In genomic region chr17:76816590-76817135, GRCh38 we compare ENCODE assay signal across 8 cellular contexts. TPM values are rescaled to one million over a fixed set of nuclear protein-coding genes. Genes with fewer than 3 reads are reported as not detected.
DNase-seq lines count a peak whose midpoint lies in the region; TF ChIP-seq lines count a peak whose summit lies in the region.

No MANE protein-coding gene starts in this region.

- TF ChIP-seq POLR2A in lower leg skin (IDR thresholded peaks at IDR 0.05) = no peak

- H3K9me2 ChIP-seq in SU-DHL-6 (replicated peaks; ENCODE audit: insufficient read depth, low read length) = no peaks in the 10 kb centered on the region

- H3K9me3 ChIP-seq in SU-DHL-6 (ENCODE audit: insufficient read depth, low read length) = no peaks in the 10 kb centered on the region

- DNase-seq in ELR (ENCODE audit: low read depth) = peak; percentile 74
- peak; percentile 63 for DNase-seq in MV-4-11 (lab: John Stamatoyannopoulos, UW)
- peak; percentile 30 for DNase-seq in activated naive CD8-positive, alpha-beta T cell treated with anti-CD3 and anti-CD28 coated beads, Interleukin-2, amount 50 U/mL, for 16 hours (ENCODE audit: low read depth, low spot score)
- DNase-seq in iPS DF 4.7 (ENCODE audit: extremely low read depth, low spot score) = peak; percentile 49
- peak; percentile 31 to 40 for DNase-seq in stimulated activated CD4-positive, alpha-beta T cell treated with anti-CD3 and anti-CD28 coated beads, Interleukin-2, amount 100 ng/mL, for 48 hours
- DNase-seq in lower leg skin (ENCODE audit: low spot score in 2 of 2) = no peak
- DNase-seq in mesenteric fat pad (ENCODE audit: low spot score) = no peak

- no peak overlapping the region for H3K27ac ChIP-seq in SU-DHL-6 (ENCODE audit: low read depth, low read length)

- intact Hi-C loops in lower leg skin (cut with DNase I; ENCODE audit: low total_unique reads) = no loop called here

- H2AFZ ChIP-seq in SU-DHL-6 (ENCODE audit: low read depth, low read length, severe bottlenecking) = no peak overlapping the region

- WGBS in lower leg skin, 2 donors = 13 to 17% methylated on average over 8 of the region's 8 CpGs

- no peak overlapping the region for H3K4me2 ChIP-seq in SU-DHL-6 (ENCODE audit: low read depth, low read length, poor library complexity, severe bottlenecking)

- no peak overlapping the region for H3K4me3 ChIP-seq in SU-DHL-6 (ENCODE audit: insufficient read depth, low read length, poor library complexity, severe bottlenecking)
- no peak overlapping the region for H3K4me3 ChIP-seq in lower leg skin (ENCODE audit: low read depth, poor library complexity, severe bottlenecking)

- no peaks in the 10 kb centered on the region for H3K27me3 ChIP-seq in SU-DHL-6 (ENCODE audit: low read length)

- no peaks in the 10 kb centered on the region for H3F3A ChIP-seq in SU-DHL-6 (ENCODE audit: insufficient read depth)

- TF ChIP-seq CTCF in SU-DHL-6 (IDR thresholded peaks at IDR 0.05; ENCODE audit: insufficient read depth, low read length, poor library complexity, severe bottlenecking) = peak; percentile 79
- no peak for TF ChIP-seq CTCF in lower leg skin (IDR thresholded peaks at IDR 0.05)

- no peaks in the 10 kb centered on the region for H3K79me2 ChIP-seq in SU-DHL-6 (ENCODE audit: insufficient read depth, low read length)

- no peaks in the 10 kb centered on the region for H4K20me1 ChIP-seq in SU-DHL-6 (ENCODE audit: low read depth, low read length)

- H3K36me3 ChIP-seq in SU-DHL-6 (ENCODE audit: low read length) = no peaks in the 10 kb centered on the region

- H3K9ac ChIP-seq in SU-DHL-6 (ENCODE audit: low read length) = no peak overlapping the region

RNA-seq across cellular contexts. Expression of gene MGAT5B, which starts 51.5 kb away (rescaled TPM):
- under 1 TPM in 2 of 4 donors, not detected in 2; 0.19 to 0.47 TPM for total RNA-seq in lower leg skin
- total RNA-seq in mesenteric fat pad = 1.1 TPM

Comparison
In these comparisons a context has a peak if more than half of its experiments do, and no peak if none do; other contexts are left out.
1. DNase-seq: peak in ELR (single experiment), MV-4-11 (single experiment), activated naive CD8-positive, alpha-beta T cell treated with anti-CD3 and anti-CD28 coated beads, Interleukin-2, amount 50 U/mL, for 16 hours (single experiment), iPS DF 4.7 (single experiment) and stimulated activated CD4-positive, alpha-beta T cell treated with anti-CD3 and anti-CD28 coated beads, Interleukin-2, amount 100 ng/mL, for 48 hours (2 of 2); none in lower leg skin (0 of 2) and mesenteric fat pad (single experiment).